5 cellular contexts compared by ENCODE assay signal in the genomic region with DNA sequence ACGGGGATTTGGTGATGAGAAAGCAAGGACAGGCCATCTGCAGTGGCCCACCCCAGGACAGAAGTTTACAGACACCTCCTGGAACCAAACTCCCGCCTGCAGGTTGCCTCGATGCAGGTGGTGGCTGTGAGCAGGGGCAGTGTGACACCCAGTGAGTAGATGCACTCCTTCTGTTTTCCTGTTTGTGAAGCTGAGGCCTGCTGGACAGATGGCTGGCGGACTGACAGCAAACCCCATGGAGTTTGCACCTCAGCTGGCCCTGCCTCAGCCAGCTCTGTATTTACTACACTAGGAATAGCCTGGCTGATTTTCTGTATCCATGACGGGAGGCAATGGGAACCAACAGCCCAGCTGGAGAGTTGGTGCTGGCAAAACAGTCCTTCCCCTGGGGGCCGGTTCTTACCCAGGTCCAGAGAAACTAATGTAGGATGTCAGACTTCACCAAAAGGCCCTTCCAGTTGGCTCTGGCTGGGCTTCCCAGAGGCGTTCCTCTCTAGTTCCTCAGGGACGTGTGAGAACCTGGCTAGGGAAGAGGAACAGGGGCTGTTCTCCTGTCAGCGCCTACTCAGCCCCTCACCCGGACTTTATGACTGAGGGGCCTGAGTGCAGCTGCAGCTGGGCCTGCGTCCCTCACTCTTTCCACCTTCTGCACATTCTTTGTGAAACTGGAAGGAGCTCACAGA.
DNase-seq lines count a peak whose midpoint lies in the region; ATAC-seq and FAIRE-seq lines count a peak whose summit lies in the region.
"Not testable (repeated sequence)": the region's sequence is repeated elsewhere in the genome, so short reads cannot be mapped to it uniquely, and the experiment has no call there.

No MANE protein-coding gene starts in this region.

- peak; percentile 52 for ATAC-seq in left ventricle myocardium superior
- ATAC-seq in natural killer cell treated with Interleukin-12 subunit alpha and Interleukin-12 subunit beta and Interleukin-15 and Interleukin-18, amount 100 ng/mL, for 72 hours = peak; percentile 20 to 27
- peak; percentile 28 for ATAC-seq in stimulated activated memory B cell treated with anti-CD40 and anti-IgM and Interleukin-4, amounts not matched to agents 10 μg/mL and 1 μg/mL and 100 μg/mL, for 72 hours

- peak; percentile 15 for DNase-seq in activated CD4-positive, alpha-beta T cell treated with anti-CD3 and anti-CD28 coated beads, Interleukin-2, amount 10 ng/mL, durations not matched to agents 24 days and 14 days
- DNase-seq in left ventricle myocardium superior; natural killer cell treated with Interleukin-12 subunit alpha and Interleukin-12 subunit beta and Interleukin-15 and Interleukin-18, amount 100 ng/mL, for 72 hours (ENCODE audit: low spot score); urothelium cell line (ENCODE audit: low spot score): not testable (repeated sequence)

- intact Hi-C loops in activated CD4-positive, alpha-beta T cell treated with anti-CD3 and anti-CD28 coated beads, Interleukin-2, amount 10 ng/mL, durations not matched to agents 24 days and 14 days (cut with micrococcal nuclease); left ventricle myocardium superior (cut with micrococcal nuclease): not testable (repeated sequence)

- not testable (repeated sequence) for H3K4me3 Mint-ChIP-seq in activated CD4-positive, alpha-beta T cell treated with anti-CD3 and anti-CD28 coated beads, Interleukin-2, amount 10 ng/mL, durations not matched to agents 24 days and 14 days; natural killer cell treated with Interleukin-12 subunit alpha and Interleukin-12 subunit beta and Interleukin-15 and Interleukin-18, amount 100 ng/mL, for 72 hours; stimulated activated memory B cell treated with anti-CD40 and anti-IgM and Interleukin-4, amounts not matched to agents 10 μg/mL and 1 μg/mL and 100 μg/mL, for 72 hours

- peak; percentile 79 for FAIRE-seq in urothelium cell line (lab: Jason Lieb, UNC)

- not testable (repeated sequence) for H3K4me1 Mint-ChIP-seq in activated CD4-positive, alpha-beta T cell treated with anti-CD3 and anti-CD28 coated beads, Interleukin-2, amount 10 ng/mL, durations not matched to agents 24 days and 14 days; natural killer cell treated with Interleukin-12 subunit alpha and Interleukin-12 subunit beta and Interleukin-15 and Interleukin-18, amount 100 ng/mL, for 72 hours (ENCODE audit: low read depth in 2 of 2); stimulated activated memory B cell treated with anti-CD40 and anti-IgM and Interleukin-4, amounts not matched to agents 10 μg/mL and 1 μg/mL and 100 μg/mL, for 72 hours

- not testable (repeated sequence) for H3K9me3 Mint-ChIP-seq in activated CD4-positive, alpha-beta T cell treated with anti-CD3 and anti-CD28 coated beads, Interleukin-2, amount 10 ng/mL, durations not matched to agents 24 days and 14 days; natural killer cell treated with Interleukin-12 subunit alpha and Interleukin-12 subunit beta and Interleukin-15 and Interleukin-18, amount 100 ng/mL, for 72 hours; stimulated activated memory B cell treated with anti-CD40 and anti-IgM and Interleukin-4, amounts not matched to agents 10 μg/mL and 1 μg/mL and 100 μg/mL, for 72 hours

- H3K36me3 Mint-ChIP-seq in activated CD4-positive, alpha-beta T cell treated with anti-CD3 and anti-CD28 coated beads, Interleukin-2, amount 10 ng/mL, durations not matched to agents 24 days and 14 days (ENCODE audit: low read depth); natural killer cell treated with Interleukin-12 subunit alpha and Interleukin-12 subunit beta and Interleukin-15 and Interleukin-18, amount 100 ng/mL, for 72 hours; stimulated activated memory B cell treated with anti-CD40 and anti-IgM and Interleukin-4, amounts not matched to agents 10 μg/mL and 1 μg/mL and 100 μg/mL, for 72 hours: not testable (repeated sequence)

- not testable (repeated sequence) for H3K27me3 Mint-ChIP-seq in activated CD4-positive, alpha-beta T cell treated with anti-CD3 and anti-CD28 coated beads, Interleukin-2, amount 10 ng/mL, durations not matched to agents 24 days and 14 days; natural killer cell treated with Interleukin-12 subunit alpha and Interleukin-12 subunit beta and Interleukin-15 and Interleukin-18, amount 100 ng/mL, for 72 hours; stimulated activated memory B cell treated with anti-CD40 and anti-IgM and Interleukin-4, amounts not matched to agents 10 μg/mL and 1 μg/mL and 100 μg/mL, for 72 hours

- not testable (repeated sequence) for H3K27ac Mint-ChIP-seq in activated CD4-positive, alpha-beta T cell treated with anti-CD3 and anti-CD28 coated beads, Interleukin-2, amount 10 ng/mL, durations not matched to agents 24 days and 14 days; natural killer cell treated with Interleukin-12 subunit alpha and Interleukin-12 subunit beta and Interleukin-15 and Interleukin-18, amount 100 ng/mL, for 72 hours; stimulated activated memory B cell treated with anti-CD40 and anti-IgM and Interleukin-4, amounts not matched to agents 10 μg/mL and 1 μg/mL and 100 μg/mL, for 72 hours
